Comparison of ENCODE assay signal across 17 cellular contexts in genomic region chr2:138034536-138034935, GRCh38.
DNase-seq lines count a peak whose midpoint lies in the region; TF ChIP-seq lines count a peak whose summit lies in the region.
"Had no signal": no experiment of that assay in that cellular context is flagged by ENCODE, and none has a peak within 500 bp of the region (broad histone marks: within the 10 kb centered on the region; RNA-seq: fewer than 3 reads in every experiment).

No MANE protein-coding gene starts in this region.

- H3K9me3 ChIP-seq in Caco-2: no peaks in the 10 kb centered on the region
- H3K9me3 ChIP-seq in Karpas-422 (ENCODE audit: low read length): no peaks in the 10 kb centered on the region
- H3K9me3 ChIP-seq in endodermal cell (ENCODE audit: control insufficient read depth, low read length): no peaks in the 10 kb centered on the region
- no peaks in the 10 kb centered on the region for H3K9me3 ChIP-seq in neural progenitor cell (ENCODE audit: low read depth)
- H3K9me3 ChIP-seq in OCI-LY7 (ENCODE audit: low read length): no peaks in the 10 kb centered on the region
- H3K9me3 ChIP-seq: BLaER1 had no signal

- no peak overlapping the region for H3K4me2 ChIP-seq in Karpas-422 (ENCODE audit: low read depth, low read length, poor library complexity, severe bottlenecking)
- no peak overlapping the region for H3K4me2 ChIP-seq in neural progenitor cell
- H3K4me2 ChIP-seq in OCI-LY7 (ENCODE audit: low read length): no peak overlapping the region
- H3K4me2 ChIP-seq: BLaER1 had no signal

- H3K9ac ChIP-seq in Karpas-422 (ENCODE audit: low read length) (no peak overlapping the region), endodermal cell (ENCODE audit: extremely low read depth, low read length, poor library complexity, severe bottlenecking) (no peak overlapping the region), neural progenitor cell (no peak overlapping the region)
- H3K9ac ChIP-seq: BLaER1 had no signal

- BruUV-seq in Caco-2 (replicated peaks; lab: Mats Ljungman, UMichigan) (no TSS peak), OCI-LY7 (replicated peaks; lab: Mats Ljungman, UMichigan) (no TSS peak)

- peaks cover 30% of the 10 kb centered on the region for H3K4me1 Mint-ChIP-seq in Caco-2 (ENCODE audit: low read depth, unreplicated experiment)
- peaks cover 22% of the 10 kb centered on the region for H3K4me1 Mint-ChIP-seq in endodermal cell
- no peaks in the 10 kb centered on the region for H3K4me1 Mint-ChIP-seq in neural progenitor cell
- H3K4me1 Mint-ChIP-seq in chondrocyte (ENCODE audit: low read depth): no peaks in the 10 kb centered on the region
- H3K4me1 Mint-ChIP-seq: CD8-positive, alpha-beta memory T cell had no signal

- H3K36me3 Mint-ChIP-seq in Caco-2 (ENCODE audit: insufficient read depth, unreplicated experiment) (no peaks in the 10 kb centered on the region), endodermal cell (ENCODE audit: low read depth) (no peaks in the 10 kb centered on the region), neural progenitor cell (no peaks in the 10 kb centered on the region), chondrocyte (ENCODE audit: low read depth) (no peaks in the 10 kb centered on the region)
- H3K36me3 Mint-ChIP-seq: CD8-positive, alpha-beta memory T cell had no signal

- no peaks in the 10 kb centered on the region for H3K79me2 ChIP-seq in Karpas-422 (ENCODE audit: low read length)
- H3K79me2 ChIP-seq in neural progenitor cell (ENCODE audit: low read depth): no peaks in the 10 kb centered on the region
- no peaks in the 10 kb centered on the region for H3K79me2 ChIP-seq in OCI-LY7 (ENCODE audit: insufficient read depth, low read depth, low read length)

- DNase-seq in Caco-2 (no peak), Karpas-422 (peak; percentile 5), endodermal cell (no peak), neural progenitor cell (ENCODE audit: low spot score) (peak; percentile 4), DMS79 (lab: John Stamatoyannopoulos, UW) (no peak), chondrocyte (ENCODE audit: low spot score) (no peak), OCI-LY7 (ENCODE audit: low spot score) (no peak)
- DNase-seq: 8988T; AML-193; CD8-positive, alpha-beta memory T cell; DMS53; GOT3; HCEC 1CT; HFFc6; IMR-90 had no signal

- no peak for TF ChIP-seq CTCF in Caco-2 (IDR thresholded peaks at IDR 0.05; ENCODE audit: insufficient read depth in 1 of 2, low read depth in 1 of 2, low read length in 1 of 2, severe bottlenecking in 1 of 2, unreplicated experiment in 1 of 2)
- TF ChIP-seq CTCF in endodermal cell (conservative IDR thresholded peaks at IDR 0.05): no peak
- TF ChIP-seq CTCF in neural progenitor cell (IDR thresholded peaks at IDR 0.05): no peak
- TF ChIP-seq CTCF in chondrocyte (IDR thresholded peaks at IDR 0.05): no peak
- TF ChIP-seq CTCF in OCI-LY7 (conservative IDR thresholded peaks at IDR 0.05; ENCODE audit: low read length): no peak

- CTCF ChIA-PET in Caco-2 (lab: Charles Lee): no interaction called here
- CTCF ChIA-PET in OCI-LY7 (lab: Charles Lee; ENCODE audit: unreplicated experiment): no interaction called here

- H3K9me2 ChIP-seq in Karpas-422 (replicated peaks; ENCODE audit: insufficient read depth, low read length) (no peaks in the 10 kb centered on the region), OCI-LY7 (ENCODE audit: insufficient read depth, low read length) (no peaks in the 10 kb centered on the region)

- POLR2A ChIA-PET in Caco-2 (lab: Charles Lee) (no interaction called here), OCI-LY7 (lab: Charles Lee) (no interaction called here)

- H3K4me1 ChIP-seq in Caco-2: peaks cover 42% of the 10 kb centered on the region
- no peaks in the 10 kb centered on the region for H3K4me1 ChIP-seq in Karpas-422 (ENCODE audit: low read length)
- peaks cover 4% of the 10 kb centered on the region for H3K4me1 ChIP-seq in endodermal cell (ENCODE audit: control insufficient read depth, insufficient read depth, low read length)
- no peaks in the 10 kb centered on the region for H3K4me1 ChIP-seq in neural progenitor cell
- H3K4me1 ChIP-seq in OCI-LY7 (ENCODE audit: insufficient read depth, low read length, poor library complexity, severe bottlenecking): no peaks in the 10 kb centered on the region
- H3K4me1 ChIP-seq: BLaER1 had no signal

- no peaks in the 10 kb centered on the region for H3K36me3 ChIP-seq in Caco-2 (ENCODE audit: control insufficient read depth, insufficient read depth, low read length)
- H3K36me3 ChIP-seq in Karpas-422 (ENCODE audit: insufficient read depth, low read length): no peaks in the 10 kb centered on the region
- H3K36me3 ChIP-seq in endodermal cell (ENCODE audit: control insufficient read depth, insufficient read depth, low read length): no peaks in the 10 kb centered on the region
- no peaks in the 10 kb centered on the region for H3K36me3 ChIP-seq in neural progenitor cell
- H3K36me3 ChIP-seq in OCI-LY7 (ENCODE audit: insufficient read depth, low read length): no peaks in the 10 kb centered on the region
- H3K36me3 ChIP-seq: BLaER1 had no signal

- no peaks in the 10 kb centered on the region for H3F3A ChIP-seq in neural progenitor cell (ENCODE audit: low read depth)

- H3K27me3 ChIP-seq in Caco-2 (replicated peaks; ENCODE audit: control insufficient read depth, insufficient read depth, low read length) (no peaks in the 10 kb centered on the region), Karpas-422 (ENCODE audit: low read length) (no peaks in the 10 kb centered on the region), endodermal cell (ENCODE audit: control insufficient read depth, insufficient read depth, low read length, poor library complexity, severe bottlenecking) (no peaks in the 10 kb centered on the region), neural progenitor cell (no peaks in the 10 kb centered on the region)
- H3K27me3 ChIP-seq: BLaER1 had no signal

- H3K4me3 Mint-ChIP-seq in Caco-2 (ENCODE audit: unreplicated experiment) (no peak overlapping the region), endodermal cell (no peak overlapping the region), neural progenitor cell (no peak overlapping the region), chondrocyte (ENCODE audit: unreplicated experiment) (no peak overlapping the region)
- H3K4me3 Mint-ChIP-seq: CD8-positive, alpha-beta memory T cell; HFFc6 had no signal

- H3K27ac ChIP-seq in Karpas-422 (ENCODE audit: low read length) (no peak overlapping the region), endodermal cell (ENCODE audit: low read depth, low read length) (no peak overlapping the region), neural progenitor cell (no peak overlapping the region), OCI-LY7 (ENCODE audit: low read depth, low read length, poor library complexity, severe bottlenecking) (no peak overlapping the region)
- H3K27ac ChIP-seq: BLaER1 had no signal

- 61 to 70% methylated on average over 2 to 3 of the region's 3 CpGs for WGBS in endodermal cell (ENCODE audit: insufficient coverage in 1 of 2, insufficient read length in 1 of 2), 2 experiments

- H3K27ac Mint-ChIP-seq in Caco-2 (ENCODE audit: unreplicated experiment): peak overlapping the region; percentile 79
- H3K27ac Mint-ChIP-seq in endodermal cell: no peak overlapping the region
- no peak overlapping the region for H3K27ac Mint-ChIP-seq in neural progenitor cell
- H3K27ac Mint-ChIP-seq in chondrocyte (ENCODE audit: unreplicated experiment): no peak overlapping the region
- H3K27ac Mint-ChIP-seq: CD8-positive, alpha-beta memory T cell; HFFc6 had no signal

- intact Hi-C loops in Caco-2 (cut with micrococcal nuclease; ENCODE audit: unreplicated experiment): loop anchor here (2.0 kb wide), 2 partner anchors 44 to 70 kb away; no protein-coding TSS in a partner anchor
- intact Hi-C loops in OCI-LY7 (cut with micrococcal nuclease; ENCODE audit: unreplicated experiment): no loop called here

- H4K20me1 ChIP-seq in Karpas-422 (ENCODE audit: insufficient read depth, low read depth, low read length): no peaks in the 10 kb centered on the region
- H4K20me1 ChIP-seq in neural progenitor cell (ENCODE audit: low read depth): no peaks in the 10 kb centered on the region
- no peaks in the 10 kb centered on the region for H4K20me1 ChIP-seq in OCI-LY7 (ENCODE audit: insufficient read depth, low read length)
- H4K20me1 ChIP-seq: BLaER1 had no signal

- H3K27me3 Mint-ChIP-seq in Caco-2 (ENCODE audit: insufficient read depth, unreplicated experiment) (no peaks in the 10 kb centered on the region), endodermal cell (ENCODE audit: insufficient read depth) (no peaks in the 10 kb centered on the region), neural progenitor cell (ENCODE audit: insufficient read depth, low read depth) (no peaks in the 10 kb centered on the region), chondrocyte (ENCODE audit: low read depth) (peaks cover 4% of the 10 kb centered on the region)
- H3K27me3 Mint-ChIP-seq: CD8-positive, alpha-beta memory T cell had no signal

- H3K9me3 Mint-ChIP-seq in Caco-2 (ENCODE audit: unreplicated experiment): peaks cover 9% of the 10 kb centered on the region
- no peaks in the 10 kb centered on the region for H3K9me3 Mint-ChIP-seq in endodermal cell
- H3K9me3 Mint-ChIP-seq in neural progenitor cell: no peaks in the 10 kb centered on the region
- no peaks in the 10 kb centered on the region for H3K9me3 Mint-ChIP-seq in chondrocyte (ENCODE audit: low read depth)

- H2AFZ ChIP-seq in Karpas-422 (ENCODE audit: low read length): no peak overlapping the region
- no peak overlapping the region for H2AFZ ChIP-seq in neural progenitor cell (replicated peaks)
- H2AFZ ChIP-seq in OCI-LY7 (ENCODE audit: low read length): no peak overlapping the region

- no peak overlapping the region for H3K4me3 ChIP-seq in Caco-2 (ENCODE audit: low read depth, low read length)
- no peak overlapping the region for H3K4me3 ChIP-seq in Karpas-422 (ENCODE audit: low read length)
- H3K4me3 ChIP-seq in endodermal cell (ENCODE audit: low read length): peak overlapping the region; percentile 28
- H3K4me3 ChIP-seq in neural progenitor cell: no peak overlapping the region
- no peak overlapping the region for H3K4me3 ChIP-seq in OCI-LY7 (ENCODE audit: low read depth, low read length, poor library complexity, severe bottlenecking)
- H3K4me3 ChIP-seq: BLaER1, GM12878 had no signal

Comparison
In these comparisons a context has a peak if more than half of its experiments do, and no peak if none do; other contexts are left out.
1. DNase-seq: peak in Karpas-422 (single experiment) and neural progenitor cell (single experiment); none in Caco-2 (0 of 2), endodermal cell (single experiment), DMS79 (single experiment), chondrocyte (single experiment) and OCI-LY7 (single experiment).